30 cellular contexts compared by ENCODE assay signal in genomic region chr5:135448071-135448704, GRCh38. TPM values are rescaled to one million over a fixed set of nuclear protein-coding genes. Genes with fewer than 3 reads are reported as not detected.
A peak's percentile ranks its signal among the peaks of the same experiment; 100 is the strongest.
DNase-seq lines count a peak whose midpoint lies in the region; ATAC-seq and TF ChIP-seq lines count a peak whose summit lies in the region.
"Had no signal": no experiment of that assay in that cellular context is flagged by ENCODE, and none has a peak within 500 bp of the region (broad histone marks: within the 10 kb centered on the region; RNA-seq: fewer than 3 reads in every experiment).

No MANE protein-coding gene starts in this region.

- no peak for TF ChIP-seq POLR2A in esophagus squamous epithelium (IDR thresholded peaks at IDR 0.05)

- peaks cover 47% of the 10 kb centered on the region for H3K27me3 ChIP-seq in HUES6 (ENCODE audit: control insufficient read depth, insufficient read depth, low read length)
- H3K27me3 ChIP-seq in mammary epithelial cell (ENCODE audit: insufficient read depth, low read length): peaks cover 2% of the 10 kb centered on the region
- H3K27me3 ChIP-seq in lower lobe of right lung (ENCODE audit: low read depth): peaks cover 4% of the 10 kb centered on the region
- H3K27me3 ChIP-seq in hepatocyte: no peaks in the 10 kb centered on the region
- H3K27me3 ChIP-seq in esophagus squamous epithelium: peaks cover 0 to 33% (median 1%) of the 10 kb centered on the region in 4 donors
- H3K27me3 ChIP-seq: uterus had no signal

- peaks cover 15% of the 10 kb centered on the region for H3K4me1 ChIP-seq in HUES6 (ENCODE audit: control insufficient read depth, insufficient read depth, low read length)
- H3K4me1 ChIP-seq in mammary epithelial cell (ENCODE audit: insufficient read depth, low read length): peaks cover 12% of the 10 kb centered on the region
- peaks cover 11% of the 10 kb centered on the region for H3K4me1 ChIP-seq in lower lobe of right lung
- no peaks in the 10 kb centered on the region for H3K4me1 ChIP-seq in hepatocyte (ENCODE audit: insufficient read depth)
- H3K4me1 ChIP-seq in esophagus squamous epithelium: no peaks in the 10 kb centered on the region
- H3K4me1 ChIP-seq: uterus had no signal

- dilution Hi-C loops in mammary epithelial cell (cut with HindIII; ENCODE audit: low sequenced_read_pairs): no loop called here

- 37% methylated on average over 6 of the region's 9 CpGs for WGBS in mammary epithelial cell (ENCODE audit: low coverage, missing lambda C conversion rate)
- WGBS in hepatocyte (ENCODE audit: low lambda C conversion rate, missing lambda C conversion rate): 72% methylated on average over 9 of the region's 9 CpGs
- WGBS in esophagus squamous epithelium, 2 donors: 53 to 65% methylated on average over 6 to 7 of the region's 9 CpGs

- H2AFZ ChIP-seq in mammary epithelial cell (ENCODE audit: low read depth, low read length): peak overlapping the region; percentile 36
- no peak overlapping the region for H2AFZ ChIP-seq in hepatocyte

- DNase-seq in Daoy (ENCODE audit: low read depth) (peak; percentile 59), mammary epithelial cell (peak; percentile 25), lower lobe of right lung (no peak), hepatocyte (ENCODE audit: low spot score) (no peak), NCI-H748 (lab: John Stamatoyannopoulos, UW; ENCODE audit: unreplicated experiment) (no peak), MV-4-11 (lab: John Stamatoyannopoulos, UW) (no peak), esophagus squamous epithelium (lab: John Stamatoyannopoulos, UW) (no peak)
- DNase-seq: ACHN; activated CD4-positive, alpha-beta T cell treated with anti-CD3 and anti-CD28 coated beads for 48 hours; activated naive CD4-positive, alpha-beta T cell treated with anti-CD3 and anti-CD28 coated beads, Interleukin-2, amount 10 ng/mL, durations not matched to agents 7 days and 5 days; activated T-cell treated with anti-CD3 and anti-CD28 coated beads, Interleukin-2, amount 50 U/mL, for 72 hours; amygdala; caudate nucleus; COR-L47; dorsolateral prefrontal cortex; left cardiac atrium; mesenchymal stem cell; naive B cell; NCI-H1105; NCI-H82; small intestine; substantia nigra; uterus had no signal

- H3K4me2 ChIP-seq in mammary epithelial cell (ENCODE audit: insufficient read depth, low read depth, low read length) (no peak overlapping the region), hepatocyte (no peak overlapping the region)
- H3K4me2 ChIP-seq: KMS-11 had no signal

- H4K20me1 ChIP-seq in mammary epithelial cell (ENCODE audit: insufficient read depth, low read length) (no peaks in the 10 kb centered on the region), hepatocyte (ENCODE audit: insufficient read depth, poor library complexity, severe bottlenecking) (no peaks in the 10 kb centered on the region)

- intact Hi-C loops in mammary epithelial cell (cut with micrococcal nuclease): no loop called here
- intact Hi-C loops in lower lobe of right lung (cut with DNase I): no loop called here
- intact Hi-C loops in esophagus squamous epithelium (cut with DNase I): no loop called here

- no peak overlapping the region for H3K9ac ChIP-seq in HUES6 (ENCODE audit: low read length)
- no peak overlapping the region for H3K9ac ChIP-seq in mammary epithelial cell (ENCODE audit: insufficient read depth, low read length)
- H3K9ac ChIP-seq: KMS-11 had no signal

- H3K79me2 ChIP-seq in mammary epithelial cell (ENCODE audit: insufficient read depth, low read length) (no peaks in the 10 kb centered on the region), hepatocyte (no peaks in the 10 kb centered on the region)

- H3K9me2 ChIP-seq in hepatocyte (replicated peaks; ENCODE audit: insufficient read depth): no peaks in the 10 kb centered on the region

- H3K4me3 ChIP-seq in HUES6 (ENCODE audit: low read depth, low read length): 0 out of 2 replicates have a peak overlapping the region, but pooled peaks have one; percentile 13
- H3K4me3 ChIP-seq in mammary epithelial cell (replicated peaks in 1 of 3; ENCODE audit: insufficient read depth in 1 of 3, low read depth in 2 of 3, low read length in 3 of 3): no peak overlapping the region
- no peak overlapping the region for H3K4me3 ChIP-seq in lower lobe of right lung
- no peak overlapping the region for H3K4me3 ChIP-seq in hepatocyte
- H3K4me3 ChIP-seq in esophagus squamous epithelium: no peak overlapping the region
- H3K4me3 ChIP-seq: dorsolateral prefrontal cortex, uterus had no signal

- TF ChIP-seq CTCF in mammary epithelial cell (conservative IDR thresholded peaks at IDR 0.05 in 1 of 2, IDR thresholded peaks at IDR 0.05 in 1 of 2; ENCODE audit: extremely low read depth in 1 of 2, insufficient read depth in 1 of 2, low read depth in 1 of 2, low read length in 2 of 2): no peak
- TF ChIP-seq CTCF in lower lobe of right lung (IDR thresholded peaks at IDR 0.05): no peak
- TF ChIP-seq CTCF in hepatocyte (IDR thresholded peaks at IDR 0.05; ENCODE audit: poor library complexity): no peak
- no peak for TF ChIP-seq CTCF in esophagus squamous epithelium (IDR thresholded peaks at IDR 0.05)

- H3K27ac ChIP-seq in HUES6 (ENCODE audit: low read depth, low read length) (no peak overlapping the region), mammary epithelial cell (ENCODE audit: insufficient read depth, low read depth, low read length) (no peak overlapping the region), lower lobe of right lung (no peak overlapping the region), hepatocyte (no peak overlapping the region), esophagus squamous epithelium (no peak overlapping the region)
- H3K27ac ChIP-seq: dorsolateral prefrontal cortex, KMS-11, uterus had no signal

- no peaks in the 10 kb centered on the region for H3K9me3 ChIP-seq in HUES6 (ENCODE audit: control insufficient read depth, insufficient read depth, low read depth, low read length)
- no peaks in the 10 kb centered on the region for H3K9me3 ChIP-seq in mammary epithelial cell (replicated peaks; ENCODE audit: insufficient read depth, low read length)
- H3K9me3 ChIP-seq in lower lobe of right lung: no peaks in the 10 kb centered on the region
- H3K9me3 ChIP-seq in hepatocyte (ENCODE audit: low read depth): no peaks in the 10 kb centered on the region
- H3K9me3 ChIP-seq in esophagus squamous epithelium: no peaks in the 10 kb centered on the region
- H3K9me3 ChIP-seq: uterus had no signal

- BruUV-seq in mammary epithelial cell (replicated peaks; lab: Mats Ljungman, UMichigan): no TSS peak

- H3K36me3 ChIP-seq in HUES6 (ENCODE audit: control insufficient read depth, insufficient read depth, low read length): no peaks in the 10 kb centered on the region
- no peaks in the 10 kb centered on the region for H3K36me3 ChIP-seq in mammary epithelial cell (ENCODE audit: insufficient read depth, low read length)
- H3K36me3 ChIP-seq in lower lobe of right lung: no peaks in the 10 kb centered on the region
- H3K36me3 ChIP-seq in hepatocyte (replicated peaks; ENCODE audit: insufficient read depth, low read depth): no peaks in the 10 kb centered on the region
- H3K36me3 ChIP-seq in esophagus squamous epithelium: no peaks in the 10 kb centered on the region
- H3K36me3 ChIP-seq: uterus had no signal

- peak; percentile 6 to 10 for ATAC-seq in lower lobe of right lung
- ATAC-seq: activated T-cell treated with anti-CD3 and anti-CD28 coated beads, Interleukin-2, amount 50 U/mL, for 72 hours; left cardiac atrium had no signal

- in situ Hi-C loops in mammary epithelial cell (cut with MboI; ENCODE audit: low sequenced_read_pairs in 2 of 2): no loop called here

- CTCF ChIA-PET in mammary epithelial cell (lab: Charles Lee; ENCODE audit: low non-redundant PET): no interaction called here

RNA-seq across cellular contexts. Expression of gene DCANP1, which starts 1.0 kb away (rescaled TPM):
- total RNA-seq in Daoy (2014; rRNA removed; shearing (Covaris generic)): not detected in 2 replicates
- not detected for total RNA-seq in mammary epithelial cell
- not detected for polyA plus RNA-seq in mammary epithelial cell
- polyA minus RNA-seq in mammary epithelial cell: not detected
- total RNA-seq in lower lobe of right lung: not detected
- total RNA-seq in hepatocyte: not detected in 2 replicates
- polyA plus RNA-seq in hepatocyte: not detected in 2 replicates
- under 1 TPM in 2 of 4 donors, not detected in 2; 0.44 to 0.57 TPM for total RNA-seq in esophagus squamous epithelium
- total RNA-seq: activated T-cell treated with anti-CD3 and anti-CD28 coated beads, Interleukin-2, amount 50 U/mL, for 72 hours; HT-29; left cardiac atrium; renal cortical epithelial cell; T-helper 2 cell treated with Interferon-gamma antibody and Interleukin-4, amounts not matched to agents 100 ng/mL and 5 ng/mL, for 36 hours; uterus had no signal
- polyA plus RNA-seq: BJ had no signal

RNA-seq across cellular contexts. Expression of gene TIFAB, which starts 4.0 kb away (rescaled TPM):
- not detected in 2 replicates for total RNA-seq in Daoy (2014; rRNA removed; shearing (Covaris generic))
- total RNA-seq in mammary epithelial cell: not detected
- not detected for polyA plus RNA-seq in mammary epithelial cell
- polyA minus RNA-seq in mammary epithelial cell: not detected
- total RNA-seq in lower lobe of right lung: 0.30 TPM
- total RNA-seq in hepatocyte: not detected in 2 replicates
- not detected in 2 replicates for polyA plus RNA-seq in hepatocyte
- total RNA-seq in esophagus squamous epithelium: under 1 TPM in 3 of 4 donors, not detected in 1; under 0.01 to 0.18 (median 0.08) TPM
- total RNA-seq: activated T-cell treated with anti-CD3 and anti-CD28 coated beads, Interleukin-2, amount 50 U/mL, for 72 hours; HT-29; left cardiac atrium; omental fat pad; renal cortical epithelial cell; T-helper 2 cell treated with Interferon-gamma antibody and Interleukin-4, amounts not matched to agents 100 ng/mL and 5 ng/mL, for 36 hours had no signal
- polyA plus RNA-seq: BJ had no signal

RNA-seq across cellular contexts. Expression of gene MACROH2A1, which starts 49.2 kb away (rescaled TPM):
- total RNA-seq in Daoy (2014; rRNA removed; shearing (Covaris generic)): 301 and 334 TPM in 2 replicates
- total RNA-seq in mammary epithelial cell: 100 to 1,000 TPM; 317 to 416 TPM
- polyA plus RNA-seq in mammary epithelial cell: 377 TPM
- 255 TPM for polyA minus RNA-seq in mammary epithelial cell
- total RNA-seq in lower lobe of right lung: 258 TPM
- 304 and 311 TPM in 2 replicates for total RNA-seq in hepatocyte
- 180 and 198 TPM in 2 replicates for polyA plus RNA-seq in hepatocyte
- 100 to 1,000 TPM; 278 to 355 (median 319) TPM for total RNA-seq in esophagus squamous epithelium

Comparison
In these comparisons a context has a peak if more than half of its experiments do, and no peak if none do; other contexts are left out.
1. DNase-seq: peak in Daoy (single experiment) and mammary epithelial cell (single experiment); none in lower lobe of right lung (single experiment), hepatocyte (single experiment), NCI-H748 (single experiment), MV-4-11 (single experiment) and esophagus squamous epithelium (single experiment).